Comparison of ENCODE assay signal across 18 cellular contexts in the genomic region with DNA sequence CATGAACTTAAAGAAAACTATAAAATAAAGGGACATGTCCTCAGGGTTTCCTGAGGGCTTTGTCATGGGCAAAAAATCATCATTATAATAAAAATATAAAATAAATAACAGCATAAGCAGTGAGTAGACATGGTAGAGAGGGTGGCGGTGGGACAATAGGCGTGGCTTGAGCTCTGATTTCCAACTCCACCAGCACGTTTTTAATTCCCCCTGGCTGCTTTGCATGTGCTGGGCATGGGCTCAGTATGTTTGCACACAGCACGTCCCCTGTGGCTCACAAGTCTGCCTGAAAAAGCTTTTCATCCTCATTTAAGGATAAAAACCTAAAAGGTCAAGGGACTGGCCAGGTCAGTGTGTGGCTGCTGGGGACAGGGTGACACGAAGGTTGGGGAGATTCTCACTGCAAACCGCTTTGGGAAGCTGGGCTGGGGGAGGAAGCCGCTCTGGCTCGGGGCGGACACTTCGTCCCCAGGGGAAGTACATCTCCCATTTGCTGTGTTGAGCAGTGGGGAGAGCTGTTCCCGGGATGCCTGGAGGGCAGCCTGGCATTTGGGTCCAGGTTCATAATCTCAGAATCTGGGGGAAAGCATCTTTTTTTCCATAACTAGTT. TPM values are rescaled to one million over a fixed set of nuclear protein-coding genes. Genes with fewer than 3 reads are reported as not detected.
DNase-seq lines count a peak whose midpoint lies in the region; ATAC-seq, FAIRE-seq and TF ChIP-seq lines count a peak whose summit lies in the region.
"Had no signal": no experiment of that assay in that cellular context is flagged by ENCODE, and none has a peak within 500 bp of the region (broad histone marks: within the 10 kb centered on the region; RNA-seq: fewer than 3 reads in every experiment).

No MANE protein-coding gene starts in this region.

- no peaks in the 10 kb centered on the region for H3K36me3 Mint-ChIP-seq in activated CD4-positive, alpha-beta T cell treated with anti-CD3 and anti-CD28 coated beads, Interleukin-2, amount 10 ng/mL, durations not matched to agents 24 days and 14 days (ENCODE audit: low read depth)

- H3K9me3 Mint-ChIP-seq in activated CD4-positive, alpha-beta T cell treated with anti-CD3 and anti-CD28 coated beads, Interleukin-2, amount 10 ng/mL, durations not matched to agents 24 days and 14 days = peaks cover 4% of the 10 kb centered on the region

- DNase-seq in RWPE2 (ENCODE audit: low spot score) (no peak), urothelium cell line (ENCODE audit: low spot score) (peak; percentile 23), GM12891 (ENCODE audit: insufficient read length, low spot score) (no peak)
- no peak for DNase-seq in stimulated activated CD4-positive, alpha-beta T cell treated with anti-CD3 and anti-CD28 coated beads, Interleukin-12 subunit alpha, Interleukin-12 subunit beta, amount 100 ng/mL, for 4 hours
- DNase-seq in activated CD4-positive, alpha-beta T cell treated with anti-CD3 and anti-CD28 coated beads, Interleukin-2, amount 10 ng/mL, durations not matched to agents 24 days and 14 days = no peak
- DNase-seq: activated CD8-positive, alpha-beta memory T cell treated with anti-CD3 and anti-CD28 coated beads, Interleukin-2, amount 50 U/mL, for 4 hours; NCI-H1105 treated with DMSO at 0.1 percent for 48 hours; right lobe of liver; SIG-M5; stimulated activated CD4-positive, alpha-beta T cell treated with anti-CD3 and anti-CD28 coated beads, Interleukin-4, amount 100 ng/mL, for 24 hours had no signal

- FAIRE-seq in urothelium cell line (lab: Jason Lieb, UNC) (no peak), GM12891 (lab: Jason Lieb, UNC) (no peak)
- FAIRE-seq: K562 had no signal

- no peak overlapping the region for H3K27ac Mint-ChIP-seq in activated CD4-positive, alpha-beta T cell treated with anti-CD3 and anti-CD28 coated beads, Interleukin-2, amount 10 ng/mL, durations not matched to agents 24 days and 14 days
- H3K27ac Mint-ChIP-seq: activated CD4-positive, alpha-beta T cell treated with anti-CD3 and anti-CD28 coated beads for 36 hours had no signal

- no peaks in the 10 kb centered on the region for H3K4me1 ChIP-seq in HUES48 (ENCODE audit: control insufficient read depth, insufficient read depth, low read length)
- H3K4me1 ChIP-seq in RWPE2 (ENCODE audit: insufficient read depth, poor library complexity, severe bottlenecking) = peaks cover 10% of the 10 kb centered on the region
- H3K4me1 ChIP-seq in iPS-20b (ENCODE audit: insufficient read depth, low read length) = no peaks in the 10 kb centered on the region; the same call in 1 of the 2 replicates
- H3K4me1 ChIP-seq: BLaER1, right lobe of liver had no signal

- peaks cover 17% of the 10 kb centered on the region for H3K27me3 Mint-ChIP-seq in activated CD4-positive, alpha-beta T cell treated with anti-CD3 and anti-CD28 coated beads, Interleukin-2, amount 10 ng/mL, durations not matched to agents 24 days and 14 days

- no peaks in the 10 kb centered on the region for H3K36me3 ChIP-seq in HUES48 (ENCODE audit: control insufficient read depth, insufficient read depth, low read length)
- no peaks in the 10 kb centered on the region for H3K36me3 ChIP-seq in RWPE2 (ENCODE audit: low read depth)
- no peaks in the 10 kb centered on the region for H3K36me3 ChIP-seq in iPS-20b (ENCODE audit: insufficient read depth, low read depth, low read length)
- H3K36me3 ChIP-seq: BLaER1, right lobe of liver had no signal

- no peaks in the 10 kb centered on the region for H3K9me3 ChIP-seq in HUES48 (ENCODE audit: control insufficient read depth, insufficient read depth, low read length)
- peaks cover 3% of the 10 kb centered on the region for H3K9me3 ChIP-seq in RWPE2 (ENCODE audit: severe bottlenecking)
- peaks cover 5% of the 10 kb centered on the region; the same call in 1 of the 2 replicates for H3K9me3 ChIP-seq in iPS-20b (ENCODE audit: insufficient read depth, low read depth, low read length)
- H3K9me3 ChIP-seq: right lobe of liver had no signal

- H3K27ac ChIP-seq in HUES48 (ENCODE audit: low read depth, low read length) = no peak overlapping the region
- H3K27ac ChIP-seq in RWPE2 (ENCODE audit: poor library complexity, severe bottlenecking) = peak overlapping the region; percentile 51
- H3K27ac ChIP-seq in iPS-20b (ENCODE audit: low read length) = no peak overlapping the region
- H3K27ac ChIP-seq: BLaER1, coronary artery, right lobe of liver had no signal

- H3K4me3 ChIP-seq in HUES48 (ENCODE audit: low read depth, low read length) (peak overlapping the region; percentile 29; the same call in 1 of the 2 replicates), RWPE2 (ENCODE audit: severe bottlenecking) (no peak overlapping the region), iPS-20b (ENCODE audit: low read length) (peak overlapping the region; percentile 47)
- H3K4me3 ChIP-seq: BLaER1, coronary artery, K562, right lobe of liver had no signal

- intact Hi-C loops in activated CD4-positive, alpha-beta T cell treated with anti-CD3 and anti-CD28 coated beads, Interleukin-2, amount 10 ng/mL, durations not matched to agents 24 days and 14 days (cut with micrococcal nuclease) = loop anchor here (10.0 kb wide), 1 partner anchor 488 kb away; no protein-coding TSS in a partner anchor

- peaks cover 14% of the 10 kb centered on the region for H3K27me3 ChIP-seq in HUES48 (ENCODE audit: control insufficient read depth, insufficient read depth, low read length)
- peaks cover 7% of the 10 kb centered on the region for H3K27me3 ChIP-seq in RWPE2 (ENCODE audit: insufficient read depth, poor library complexity, severe bottlenecking)
- H3K27me3 ChIP-seq in iPS-20b (ENCODE audit: insufficient read depth, low read length) = peaks cover 23% of the 10 kb centered on the region
- H3K27me3 ChIP-seq: BLaER1, right lobe of liver had no signal

- no peaks in the 10 kb centered on the region for H3K4me1 Mint-ChIP-seq in activated CD4-positive, alpha-beta T cell treated with anti-CD3 and anti-CD28 coated beads, Interleukin-2, amount 10 ng/mL, durations not matched to agents 24 days and 14 days
- H3K4me1 Mint-ChIP-seq: activated CD4-positive, alpha-beta T cell treated with anti-CD3 and anti-CD28 coated beads for 36 hours had no signal

- H3K4me3 Mint-ChIP-seq in activated CD4-positive, alpha-beta T cell treated with anti-CD3 and anti-CD28 coated beads, Interleukin-2, amount 10 ng/mL, durations not matched to agents 24 days and 14 days = no peak overlapping the region
- H3K4me3 Mint-ChIP-seq: activated CD4-positive, alpha-beta T cell treated with anti-CD3 and anti-CD28 coated beads for 36 hours had no signal

- TF ChIP-seq POLR2A in GM12891 (IDR thresholded peaks at IDR 0.05; ENCODE audit: low read depth, low read length) = no peak

- no peak for TF ChIP-seq CTCF in RWPE2 (IDR thresholded peaks at IDR 0.05; ENCODE audit: poor library complexity, severe bottlenecking)

- peak; percentile 49 for ATAC-seq in RWPE2 (ENCODE audit: low read depth)
- ATAC-seq: activated CD4-positive, alpha-beta T cell treated with anti-CD3 and anti-CD28 coated beads for 36 hours; K562 had no signal

- no peak overlapping the region for H3K9ac ChIP-seq in HUES48 (ENCODE audit: low read depth, low read length)
- no peak overlapping the region for H3K9ac ChIP-seq in iPS-20b (ENCODE audit: low read depth, low read length)
- H3K9ac ChIP-seq: BLaER1 had no signal

TF ChIP-seq in GM12891, 5 proteins besides CTCF, POLR2A, EP300 and RAD21:
- no peak for TF ChIP-seq TAF1 (IDR thresholded peaks at IDR 0.05; ENCODE audit: low read depth, low read length)
- no peak for TF ChIP-seq SPI1 (IDR thresholded peaks at IDR 0.05; ENCODE audit: low read depth, low read length)
- TF ChIP-seq PAX5 (IDR thresholded peaks at IDR 0.05; ENCODE audit: insufficient read depth, low read length, severe bottlenecking) = no peak

RNA-seq across cellular contexts. Expression of a gene that starts 32.6 kb away (rescaled TPM):
- polyA plus RNA-seq in GM12891 (2012; ENCODE audit: low read depth, missing spikeins) = not detected
- total RNA-seq in activated CD4-positive, alpha-beta T cell treated with anti-CD3 and anti-CD28 coated beads, Interleukin-2, amount 10 ng/mL, durations not matched to agents 24 days and 14 days = not detected in 2 replicates
- total RNA-seq: glomerular endothelial cell, K562, mononuclear cell, right lobe of liver had no signal
- polyA plus RNA-seq: K562 had no signal

RNA-seq across cellular contexts. Expression of a gene that starts 58.0 kb away (rescaled TPM):
- polyA plus RNA-seq in GM12891 (2012; ENCODE audit: low read depth, missing spikeins) = 20.6 TPM
- 20.9 and 26.5 TPM in 2 replicates for total RNA-seq in activated CD4-positive, alpha-beta T cell treated with anti-CD3 and anti-CD28 coated beads, Interleukin-2, amount 10 ng/mL, durations not matched to agents 24 days and 14 days
